In the genomic region with DNA sequence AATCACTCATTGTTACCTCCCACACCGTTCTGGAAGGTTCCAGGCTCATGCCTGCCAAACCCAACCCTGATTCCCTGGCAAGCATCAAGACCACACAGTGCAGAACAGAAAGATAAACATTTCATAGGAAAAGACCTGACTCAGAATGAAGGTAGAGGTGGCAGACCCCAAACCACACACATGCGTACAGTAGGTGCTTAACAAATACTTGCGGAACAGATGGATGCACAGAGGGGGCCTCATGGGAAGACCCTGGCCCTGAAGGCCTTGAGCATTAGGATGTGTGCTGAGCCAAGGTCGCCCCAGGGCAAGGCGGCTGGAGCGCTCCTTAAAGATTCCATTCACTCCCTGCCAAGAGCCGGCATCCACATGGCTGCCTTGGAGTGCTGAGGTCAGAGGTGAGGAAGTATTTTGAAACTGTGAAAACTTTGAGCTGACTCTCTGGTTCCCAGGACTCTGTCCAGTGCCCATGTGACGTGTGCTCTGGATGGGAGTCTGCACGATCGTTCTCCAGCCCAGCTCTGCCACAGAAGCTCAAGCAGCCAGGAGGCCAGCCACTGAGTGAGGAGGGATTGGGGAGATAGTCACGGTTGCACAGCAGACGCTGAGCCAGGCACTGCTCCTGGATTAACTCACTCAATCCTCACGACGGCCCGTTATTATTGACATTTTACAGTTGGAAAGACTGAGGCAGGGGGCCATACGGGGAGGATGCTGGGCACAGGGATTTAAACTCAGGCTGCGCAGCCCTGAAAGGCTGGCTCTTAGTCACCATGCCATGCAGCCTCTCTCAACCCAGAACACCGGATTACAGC, we compare ENCODE assay signal across 11 cellular contexts.
DNase-seq lines count a peak whose midpoint lies in the region; ATAC-seq and TF ChIP-seq lines count a peak whose summit lies in the region.
"Had no signal": no experiment of that assay in that cellular context is flagged by ENCODE, and none has a peak within 500 bp of the region (broad histone marks: within the 10 kb centered on the region; RNA-seq: fewer than 3 reads in every experiment).

No MANE protein-coding gene starts in this region.

- H3K4me1 Mint-ChIP-seq in brain (peaks cover 53% of the 10 kb centered on the region), neural crest cell (peaks cover 43% of the 10 kb centered on the region)
- H3K4me1 Mint-ChIP-seq: activated CD4-positive, alpha-beta memory T cell treated with anti-CD3 and anti-CD28 coated beads, Interleukin-2, amount 10 ng/mL, durations not matched to agents 7 days and 5 days had no signal

- peak; percentile 87 for ATAC-seq in Right ventricle myocardium superior (ENCODE audit: poor library complexity)

- H3K9me3 Mint-ChIP-seq in brain (peaks cover 0 to 2% (median 0%) of the 10 kb centered on the region in 5 experiments), neural crest cell (no peaks in the 10 kb centered on the region)
- H3K9me3 Mint-ChIP-seq: activated CD4-positive, alpha-beta memory T cell treated with anti-CD3 and anti-CD28 coated beads, Interleukin-2, amount 10 ng/mL, durations not matched to agents 7 days and 5 days; type B pancreatic cell had no signal

- H3K4me3 ChIP-seq in tibial nerve (no peak overlapping the region), dorsolateral prefrontal cortex (no peak overlapping the region)

- peak in 1 of 2 donors; percentile 95 for TF ChIP-seq EP300 in tibial nerve (IDR thresholded peaks at IDR 0.05)

- no peaks in the 10 kb centered on the region for H3K9me3 ChIP-seq in tibial nerve

- no peak overlapping the region for H3K4me3 Mint-ChIP-seq in brain
- H3K4me3 Mint-ChIP-seq in neural crest cell = no peak overlapping the region
- H3K4me3 Mint-ChIP-seq: activated CD4-positive, alpha-beta memory T cell treated with anti-CD3 and anti-CD28 coated beads, Interleukin-2, amount 10 ng/mL, durations not matched to agents 7 days and 5 days had no signal

- no peak for TF ChIP-seq CTCF in brain (conservative IDR thresholded peaks at IDR 0.05)
- TF ChIP-seq CTCF in neural crest cell (conservative IDR thresholded peaks at IDR 0.05) = no peak
- TF ChIP-seq CTCF in tibial nerve (IDR thresholded peaks at IDR 0.05) = peak in 1 of 5 experiments; percentile 19
- no peak for TF ChIP-seq CTCF in dorsolateral prefrontal cortex (IDR thresholded peaks at IDR 0.05 in 54 of 56, conservative IDR thresholded peaks at IDR 0.05 in 2 of 56; ENCODE audit: low read depth in 1 of 56, partially characterized antibody in 56 of 56)

- 13 to 28% methylated on average over 11 to 18 of the region's 18 CpGs for WGBS in tibial nerve, 2 donors

- H3K4me1 ChIP-seq in tibial nerve = peaks cover 4 to 29% (median 11%) of the 10 kb centered on the region in 4 donors

- no peaks in the 10 kb centered on the region for H3K36me3 ChIP-seq in tibial nerve

- DNase-seq in Right ventricle myocardium superior (peak; percentile 75), neural crest cell (ENCODE audit: low read depth, low spot score) (peak; percentile 48), tibial nerve (ENCODE audit: low spot score in 2 of 2) (peak; percentile 70 to 82), dorsolateral prefrontal cortex (no peak), GM03348 (ENCODE audit: low spot score) (no peak)
- no peak for DNase-seq in activated T-cell treated with anti-CD3 and anti-CD28 coated beads, Interleukin-2, amount 50 U/mL, for 48 hours
- DNase-seq in activated naive CD4-positive, alpha-beta T cell treated with Interleukin-2 at 50 U/mL for 16 hours = no peak
- DNase-seq: activated CD4-positive, alpha-beta memory T cell treated with anti-CD3 and anti-CD28 coated beads, Interleukin-2, amount 10 ng/mL, durations not matched to agents 7 days and 5 days; stimulated activated CD4-positive, alpha-beta T cell treated with anti-CD3 and anti-CD28 coated beads, Interleukin-4, amount 100 ng/mL, for 24 hours had no signal

- no peak for TF ChIP-seq POLR2A in tibial nerve (IDR thresholded peaks at IDR 0.05)

- H3K27ac ChIP-seq in tibial nerve (peak overlapping the region in 1 of 4 donors; percentile 75), dorsolateral prefrontal cortex (peak overlapping the region in 5 of 59 donors; percentile 7 to 88 (median 33))

- H3K27ac Mint-ChIP-seq in brain (peak overlapping the region; percentile 22 to 87 (median 61)), neural crest cell (ENCODE audit: unreplicated experiment) (no peak overlapping the region)
- H3K27ac Mint-ChIP-seq: activated CD4-positive, alpha-beta memory T cell treated with anti-CD3 and anti-CD28 coated beads, Interleukin-2, amount 10 ng/mL, durations not matched to agents 7 days and 5 days; type B pancreatic cell had no signal

- no peaks in the 10 kb centered on the region for H3K27me3 Mint-ChIP-seq in brain
- peaks cover 77% of the 10 kb centered on the region for H3K27me3 Mint-ChIP-seq in neural crest cell (ENCODE audit: low read depth)

- no peaks in the 10 kb centered on the region for H3K27me3 ChIP-seq in tibial nerve
- no peaks in the 10 kb centered on the region for H3K27me3 ChIP-seq in dorsolateral prefrontal cortex

- intact Hi-C loops in Right ventricle myocardium superior (cut with DNase I) = no loop called here
- intact Hi-C loops in dorsolateral prefrontal cortex (cut with DNase I) = loop anchor here in 1 of 2 donors (2.0 kb wide), 1 partner anchor 78 kb away; no protein-coding TSS in a partner anchor

- no peaks in the 10 kb centered on the region for H3K36me3 Mint-ChIP-seq in brain
- no peaks in the 10 kb centered on the region for H3K36me3 Mint-ChIP-seq in neural crest cell (ENCODE audit: low read depth)
- H3K36me3 Mint-ChIP-seq: type B pancreatic cell had no signal

Comparison
In these comparisons a context has a peak if more than half of its experiments do, and no peak if none do; other contexts are left out.
1. DNase-seq: peak in Right ventricle myocardium superior (single experiment), neural crest cell (single experiment) and tibial nerve (2 of 2); none in activated T-cell treated with anti-CD3 and anti-CD28 coated beads, Interleukin-2, amount 50 U/mL, for 48 hours (0 of 2), activated naive CD4-positive, alpha-beta T cell treated with Interleukin-2 at 50 U/mL for 16 hours (single experiment), dorsolateral prefrontal cortex (0 of 10) and GM03348 (single experiment).